Comparison of ENCODE assay signal across 17 cellular contexts in genomic region chr9:2966846-2967372, GRCh38.
"Had no signal": no experiment of that assay in that cellular context is flagged by ENCODE, and none has a peak within 500 bp of the region (broad histone marks: within the 10 kb centered on the region; RNA-seq: fewer than 3 reads in every experiment).

No MANE protein-coding gene starts in this region.

- DNase-seq: activated CD4-positive, alpha-beta memory T cell treated with anti-CD3 and anti-CD28 coated beads, Interleukin-2, amount 10 ng/mL, durations not matched to agents 7 days and 5 days; activated gamma-delta T cell; activated T-cell treated with anti-CD3 and anti-CD28 coated beads, Interleukin-2, amount 50 U/mL, for 72 hours; body of pancreas; central memory CD4-positive, alpha-beta T cell; colonic mucosa; kidney glomerular epithelial cell; posterior cingulate gyrus; stimulated activated CD4-positive, alpha-beta T cell treated with anti-CD3 and anti-CD28 coated beads, Interleukin-2, amount 100 ng/mL, for 48 hours; thyroid gland; uterus; WERI-Rb-1 had no signal

- H3K27me3 Mint-ChIP-seq: activated CD4-positive, alpha-beta memory T cell treated with anti-CD3 and anti-CD28 coated beads, Interleukin-2, amount 10 ng/mL, durations not matched to agents 7 days and 5 days had no signal

- H3K9me3 ChIP-seq: colonic mucosa, thyroid gland, uterus had no signal

- H3K4me1 Mint-ChIP-seq: activated CD4-positive, alpha-beta memory T cell treated with anti-CD3 and anti-CD28 coated beads, Interleukin-2, amount 10 ng/mL, durations not matched to agents 7 days and 5 days; stimulated activated memory B cell treated with anti-CD40 and anti-IgM and Interleukin-4, amounts not matched to agents 10 μg/mL and 1 μg/mL and 100 μg/mL, for 72 hours had no signal

- H3K36me3 ChIP-seq: colonic mucosa, thyroid gland, uterus, WERI-Rb-1 had no signal

- H3K4me3 Mint-ChIP-seq: activated CD4-positive, alpha-beta memory T cell treated with anti-CD3 and anti-CD28 coated beads, Interleukin-2, amount 10 ng/mL, durations not matched to agents 7 days and 5 days; activated naive CD8-positive, alpha-beta T cell; activated T-cell treated with anti-CD3 and anti-CD28 coated beads, Interleukin-2, amount 50 U/mL, for 72 hours; mesothelial cell of epicardium; stimulated activated memory B cell treated with anti-CD40 and anti-IgM and Interleukin-4, amounts not matched to agents 10 μg/mL and 1 μg/mL and 100 μg/mL, for 72 hours; T-helper 1 cell treated with Interleukin-12 subunit alpha and Interleukin-12 subunit beta and Interleukin-4 antibody, amounts not matched to agents 30 μg/mL and 1 μg/mL, for 36 hours had no signal

- H3K9me3 Mint-ChIP-seq: activated CD4-positive, alpha-beta memory T cell treated with anti-CD3 and anti-CD28 coated beads, Interleukin-2, amount 10 ng/mL, durations not matched to agents 7 days and 5 days; T-helper 1 cell treated with Interleukin-12 subunit alpha and Interleukin-12 subunit beta and Interleukin-4 antibody, amounts not matched to agents 30 μg/mL and 1 μg/mL, for 36 hours had no signal

- H3K27ac Mint-ChIP-seq: activated CD4-positive, alpha-beta memory T cell treated with anti-CD3 and anti-CD28 coated beads, Interleukin-2, amount 10 ng/mL, durations not matched to agents 7 days and 5 days; activated naive CD8-positive, alpha-beta T cell; activated T-cell treated with anti-CD3 and anti-CD28 coated beads, Interleukin-2, amount 50 U/mL, for 72 hours; mesothelial cell of epicardium; stimulated activated memory B cell treated with anti-CD40 and anti-IgM and Interleukin-4, amounts not matched to agents 10 μg/mL and 1 μg/mL and 100 μg/mL, for 72 hours; T-helper 1 cell treated with Interleukin-12 subunit alpha and Interleukin-12 subunit beta and Interleukin-4 antibody, amounts not matched to agents 30 μg/mL and 1 μg/mL, for 36 hours had no signal

- H3K27ac ChIP-seq: body of pancreas, colonic mucosa, thyroid gland, uterus, WERI-Rb-1 had no signal

- ATAC-seq: activated T-cell treated with anti-CD3 and anti-CD28 coated beads, Interleukin-2, amount 50 U/mL, for 72 hours; body of pancreas; esophagus mucosa; stimulated activated memory B cell treated with anti-CD40 and anti-IgM and Interleukin-4, amounts not matched to agents 10 μg/mL and 1 μg/mL and 100 μg/mL, for 72 hours had no signal

- H3K4me1 ChIP-seq: body of pancreas, colonic mucosa, thyroid gland, uterus had no signal

- H3K27me3 ChIP-seq: body of pancreas, colonic mucosa, thyroid gland, uterus had no signal

- H3K4me3 ChIP-seq: body of pancreas, colonic mucosa, thyroid gland, uterus had no signal

- H3K36me3 Mint-ChIP-seq: activated naive CD8-positive, alpha-beta T cell; mesothelial cell of epicardium; stimulated activated memory B cell treated with anti-CD40 and anti-IgM and Interleukin-4, amounts not matched to agents 10 μg/mL and 1 μg/mL and 100 μg/mL, for 72 hours had no signal
